ENCODE assay signal across 22 cellular contexts in the genomic region with DNA sequence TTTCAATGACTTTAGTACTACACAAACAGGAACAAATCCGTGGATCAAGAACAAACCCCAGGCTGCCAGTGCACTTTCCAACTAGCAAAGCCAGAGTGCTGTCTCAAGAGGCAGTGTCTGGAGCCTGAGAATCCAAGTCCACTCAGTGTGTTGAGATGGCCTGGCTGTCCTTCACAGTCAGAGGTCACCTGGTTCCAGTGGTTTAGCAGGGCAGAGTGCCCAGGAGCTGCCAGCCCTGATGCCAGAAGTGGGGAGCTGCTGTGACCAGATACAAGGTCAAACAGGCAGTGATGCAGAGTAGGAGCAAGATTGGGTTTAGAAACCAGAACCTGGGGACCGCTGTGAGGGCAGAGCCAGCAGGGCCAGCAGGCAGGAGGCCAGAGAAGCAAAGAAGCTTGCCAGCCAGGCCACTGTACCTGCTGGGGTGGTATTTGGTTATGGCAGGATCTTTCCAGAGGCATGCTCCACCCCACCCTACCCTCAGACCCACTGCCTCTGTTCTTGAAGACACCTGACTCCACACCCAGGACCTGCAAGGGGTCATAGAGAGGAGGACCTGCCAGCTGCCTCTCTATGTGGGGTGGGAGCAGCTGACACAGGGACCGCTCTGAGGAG. TPM values are rescaled to one million over a fixed set of nuclear protein-coding genes. Genes with fewer than 3 reads are reported as not detected.
"Had no signal": no experiment of that assay in that cellular context is flagged by ENCODE, and none has a peak within 500 bp of the region (broad histone marks: within the 10 kb centered on the region; RNA-seq: fewer than 3 reads in every experiment).

No MANE protein-coding gene starts in this region.

- ATAC-seq: gastroesophageal sphincter; left lung; stimulated activated naive B cell treated with anti-CD40 and anti-IgM and Interleukin-4, amounts not matched to agents 10 μg/mL and 1 μg/mL and 100 μg/mL, for 72 hours had no signal

- H3K36me3 ChIP-seq: esophagus squamous epithelium, gastroesophageal sphincter, left lung, right lobe of liver had no signal

- H3K27ac Mint-ChIP-seq: activated naive CD8-positive, alpha-beta T cell; nephron; stimulated activated naive B cell treated with anti-CD40 and anti-IgM and Interleukin-4, amounts not matched to agents 10 μg/mL and 1 μg/mL and 100 μg/mL, for 72 hours; type B pancreatic cell had no signal

- H3K79me2 ChIP-seq: parathyroid adenoma had no signal

- H3K27me3 ChIP-seq: right lobe of liver, testis had no signal

- DNase-seq: activated CD4-positive, alpha-beta T cell treated with anti-CD3 and anti-CD28 coated beads for 1 hour; activated CD4-positive, alpha-beta T cell treated with anti-CD3 and anti-CD28 coated beads, Interleukin-2, amount 50 U/mL, for 1 hour; activated naive CD4-positive, alpha-beta T cell; activated T-cell treated with anti-CD3 and anti-CD28 coated beads, Interleukin-2, amount 50 U/mL, for 1 hour; cerebellar nuclear complex; esophagus squamous epithelium; kidney; mammary epithelial cell; right lobe of liver; small intestine; stimulated activated CD4-positive, alpha-beta T cell treated with anti-CD3 and anti-CD28 coated beads, Interleukin-2, amount 100 ng/mL, for 24 hours; stimulated activated naive B cell treated with anti-CD40 and anti-IgM and Interleukin-4, amounts not matched to agents 10 μg/mL and 1 μg/mL and 100 μg/mL, for 72 hours; T-helper 1 cell; testis had no signal

- H3K4me3 Mint-ChIP-seq: activated naive CD8-positive, alpha-beta T cell; nephron; stimulated activated naive B cell treated with anti-CD40 and anti-IgM and Interleukin-4, amounts not matched to agents 10 μg/mL and 1 μg/mL and 100 μg/mL, for 72 hours; type B pancreatic cell had no signal

- H3K4me3 ChIP-seq: coronary artery, esophagus squamous epithelium, gastroesophageal sphincter, left lung, right lobe of liver, testis had no signal

- H3K36me3 Mint-ChIP-seq: activated naive CD8-positive, alpha-beta T cell; stimulated activated naive B cell treated with anti-CD40 and anti-IgM and Interleukin-4, amounts not matched to agents 10 μg/mL and 1 μg/mL and 100 μg/mL, for 72 hours; type B pancreatic cell had no signal

- H3K4me1 ChIP-seq: esophagus squamous epithelium, gastroesophageal sphincter, left lung, parathyroid adenoma, right lobe of liver, testis had no signal

- H3K4me1 Mint-ChIP-seq: nephron; stimulated activated naive B cell treated with anti-CD40 and anti-IgM and Interleukin-4, amounts not matched to agents 10 μg/mL and 1 μg/mL and 100 μg/mL, for 72 hours had no signal

- H3K9me3 ChIP-seq: esophagus squamous epithelium, right lobe of liver, testis had no signal

- H2AFZ ChIP-seq: parathyroid adenoma had no signal

- H3K27me3 Mint-ChIP-seq: activated naive CD8-positive, alpha-beta T cell; stimulated activated naive B cell treated with anti-CD40 and anti-IgM and Interleukin-4, amounts not matched to agents 10 μg/mL and 1 μg/mL and 100 μg/mL, for 72 hours had no signal

- H3K9ac ChIP-seq: parathyroid adenoma had no signal

- H3K27ac ChIP-seq: coronary artery, esophagus squamous epithelium, gastroesophageal sphincter, left lung, parathyroid adenoma, right lobe of liver, testis had no signal

RNA-seq across cellular contexts. Expression of a gene that starts 35.6 kb away (rescaled TPM):
- total RNA-seq: bronchial epithelial cell, gastroesophageal sphincter, kidney, left lung had no signal
- polyA plus RNA-seq: mammary epithelial cell, small intestine had no signal
